Comparison of ENCODE assay signal across 8 cellular contexts in genomic region chr11:121452609-121453150, GRCh38.
DNase-seq lines count a peak whose midpoint lies in the region; ATAC-seq and TF ChIP-seq lines count a peak whose summit lies in the region.

SORL1-AS1 (minus strand) TSS chr11:121452967.

- peaks cover 0 to 6% of the 10 kb centered on the region in 2 donors for H3K4me1 ChIP-seq in esophagus (ENCODE audit: control insufficient read depth in 2 of 2, insufficient read depth in 2 of 2, low read length in 1 of 2)

- peaks cover 37% of the 10 kb centered on the region for H3K36me3 Mint-ChIP-seq in activated CD8-positive, alpha-beta T cell treated with anti-CD3 and anti-CD28 coated beads for 36 hours (ENCODE audit: low read depth)

- H3K4me3 Mint-ChIP-seq in activated CD8-positive, alpha-beta T cell treated with anti-CD3 and anti-CD28 coated beads for 36 hours, result peak within 1 kb of the TSS; percentile 95

- peaks cover 77% of the 10 kb centered on the region for H3K4me1 Mint-ChIP-seq in activated CD8-positive, alpha-beta T cell treated with anti-CD3 and anti-CD28 coated beads for 36 hours (ENCODE audit: low read depth)

- WGBS in esophagus, 2 donors, result 2 to 4% methylated on average over 20 to 21 of the region's 21 CpGs

- no peaks in the 10 kb centered on the region for H3K27me3 ChIP-seq in esophagus (ENCODE audit: control insufficient read depth in 1 of 2, insufficient read depth in 2 of 2, low read length in 2 of 2)

- H3K9me3 Mint-ChIP-seq in activated CD8-positive, alpha-beta T cell treated with anti-CD3 and anti-CD28 coated beads for 36 hours, result no peaks in the 10 kb centered on the region

- intact Hi-C loops in activated CD8-positive, alpha-beta T cell treated with anti-CD3 and anti-CD28 coated beads for 36 hours (cut with micrococcal nuclease), result loop anchor here (5.0 to 10.0 kb wide), 2 partner anchors 128 to 140 kb away; no protein-coding TSS in a partner anchor

- H3K27ac ChIP-seq in esophagus (ENCODE audit: low read depth in 2 of 2, low read length in 1 of 2), result peak within 1 kb of the TSS; percentile 41 to 71

- H3K27me3 Mint-ChIP-seq in activated CD8-positive, alpha-beta T cell treated with anti-CD3 and anti-CD28 coated beads for 36 hours, result no peaks in the 10 kb centered on the region

- peak within 1 kb of the TSS; percentile 86 to 91 for H3K4me3 ChIP-seq in esophagus (ENCODE audit: low read depth in 1 of 2, low read length in 2 of 2)

- no peaks in the 10 kb centered on the region for H3K36me3 ChIP-seq in esophagus (ENCODE audit: control insufficient read depth in 2 of 2, insufficient read depth in 2 of 2, low read length in 1 of 2)

- POLR2A ChIA-PET in activated CD8-positive, alpha-beta T cell treated with anti-CD3 and anti-CD28 coated beads for 36 hours (lab: Charles Lee), result interaction anchor here (0.6 to 9.1 kb wide), 12 partner anchors 11 to 160 kb away, joined by 3 to 180 read pairs (median 5); partner anchors contain the start of gene SC5D
- POLR2A ChIA-PET in HEK293T (lab: Yijun Ruan, JAX), result no interaction called here

- CTCF ChIA-PET in activated CD8-positive, alpha-beta T cell treated with anti-CD3 and anti-CD28 coated beads for 36 hours (lab: Charles Lee), result interaction anchor here (1.2 to 5.3 kb wide), 3 partner anchors 12 to 139 kb away, joined by 3 to 78 read pairs (median 21); no protein-coding TSS in a partner anchor
- CTCF ChIA-PET in HEK293T (lab: Yijun Ruan, JAX), result interaction anchor here (0.6 to 1.5 kb wide), 4 partner anchors 10 to 61 kb away, joined by 3 to 4 read pairs (median 4); no protein-coding TSS in a partner anchor

- ATAC-seq in GM21515 (IDR thresholded peaks at IDR 0.05; ENCODE audit: unreplicated experiment) (peak; percentile 19), omental fat pad (ENCODE audit: low FRiP score) (peak; percentile 13)
- ATAC-seq in activated CD8-positive, alpha-beta T cell treated with anti-CD3 and anti-CD28 coated beads for 36 hours, result peak; percentile 52

- peak within 1 kb of the TSS; percentile 98 for H3K27ac Mint-ChIP-seq in activated CD8-positive, alpha-beta T cell treated with anti-CD3 and anti-CD28 coated beads for 36 hours

- DNase-seq in CD1c-positive myeloid dendritic cell (ENCODE audit: extremely low spot score) (peak; percentile 48), LoVo (ENCODE audit: low spot score) (peak; percentile 34), omental fat pad (ENCODE audit: low spot score) (no peak), HEK293T (ENCODE audit: extremely low spot score) (no peak), islet precursor cell (no peak)
- peak; percentile 83 for DNase-seq in activated CD8-positive, alpha-beta T cell treated with anti-CD3 and anti-CD28 coated beads for 36 hours

- H3K9me3 ChIP-seq in esophagus (ENCODE audit: control insufficient read depth in 2 of 2, insufficient read depth in 1 of 2, low read depth in 1 of 2, low read length in 1 of 2), result no peaks in the 10 kb centered on the region

- TF ChIP-seq CTCF in activated CD8-positive, alpha-beta T cell treated with anti-CD3 and anti-CD28 coated beads for 36 hours (IDR thresholded peaks at IDR 0.05), result no peak
- no peak for TF ChIP-seq CTCF in omental fat pad (IDR thresholded peaks at IDR 0.05)

TF ChIP-seq in HEK293T, 16 proteins besides CTCF, POLR2A, EP300 and RAD21:
- no peak for TF ChIP-seq SP1 (IDR thresholded peaks at IDR 0.05)
- no peak for TF ChIP-seq PKNOX1 (IDR thresholded peaks at IDR 0.05)
- TF ChIP-seq NFRKB (IDR thresholded peaks at IDR 0.05), result no peak
- TF ChIP-seq TARDBP (IDR thresholded peaks at IDR 0.05), result no peak
- TF ChIP-seq ELF4 (IDR thresholded peaks at IDR 0.05), result no peak
- no peak for TF ChIP-seq CTBP1 (IDR thresholded peaks at IDR 0.05; ENCODE audit: borderline replicate concordance)
- TF ChIP-seq FOXM1 (IDR thresholded peaks at IDR 0.05; ENCODE audit: borderline replicate concordance), result no peak
- no peak for TF ChIP-seq HDGF (IDR thresholded peaks at IDR 0.05; ENCODE audit: borderline replicate concordance)
- no peak for TF ChIP-seq LEF1 (IDR thresholded peaks at IDR 0.05; ENCODE audit: borderline replicate concordance)
- TF ChIP-seq ZNF384 (IDR thresholded peaks at IDR 0.05), result no peak
- TF ChIP-seq FOXA1 (IDR thresholded peaks at IDR 0.05), result no peak
- TF ChIP-seq BHLHE40 (IDR thresholded peaks at IDR 0.05; ENCODE audit: borderline replicate concordance), result no peak
- TF ChIP-seq FOXK2 (IDR thresholded peaks at IDR 0.05), result no peak
- TF ChIP-seq L3MBTL2 (conservative IDR thresholded peaks at IDR 0.05), result no peak
- TF ChIP-seq ARNT (IDR thresholded peaks at IDR 0.05), result no peak
- no peak for TF ChIP-seq SUZ12 (IDR thresholded peaks at IDR 0.05)

Comparison
In these comparisons a context has a peak if more than half of its experiments do, and no peak if none do; other contexts are left out.
1. DNase-seq: peak in CD1c-positive myeloid dendritic cell (single experiment), LoVo (single experiment) and activated CD8-positive, alpha-beta T cell treated with anti-CD3 and anti-CD28 coated beads for 36 hours (single experiment); none in omental fat pad (single experiment), HEK293T (single experiment) and islet precursor cell (single experiment).
2. Peak in every context shown above with its lines, with median percentiles within 50 percentile points of each other: ATAC-seq.